10 cellular contexts compared by ENCODE assay signal in genomic region chr19:55112781-55113569, GRCh38. TPM values are rescaled to one million over a fixed set of nuclear protein-coding genes. Genes with fewer than 3 reads are reported as not detected.
DNase-seq lines count a peak whose midpoint lies in the region; ATAC-seq and TF ChIP-seq lines count a peak whose summit lies in the region.
"Had no signal": no experiment of that assay in that cellular context is flagged by ENCODE, and none has a peak within 500 bp of the region (broad histone marks: within the 10 kb centered on the region; RNA-seq: fewer than 3 reads in every experiment).

No MANE protein-coding gene starts in this region.

- H3K4me3 Mint-ChIP-seq in neural progenitor cell = peak overlapping the region; percentile 74

- H3K27ac Mint-ChIP-seq in neural progenitor cell = peak overlapping the region; percentile 86
- H3K27ac Mint-ChIP-seq: activated naive CD4-positive, alpha-beta T cell treated with anti-CD3 and anti-CD28 coated beads, Interleukin-2, amount 50 U/mL, for 72 hours had no signal

- no peak overlapping the region for H2BK5ac ChIP-seq in IMR-90 (ENCODE audit: low read depth, low read length, poor library complexity, severe bottlenecking)

- H3K4ac ChIP-seq in IMR-90 (ENCODE audit: low read depth, low read length) = no peak overlapping the region

- H2AK5ac ChIP-seq in IMR-90 (ENCODE audit: low read depth, low read length) = no peak overlapping the region

- H3K27me3 ChIP-seq in IMR-90 (ENCODE audit: control insufficient read depth, insufficient read depth, low read length) (no peaks in the 10 kb centered on the region), esophagus (ENCODE audit: control insufficient read depth in 1 of 2, insufficient read depth in 2 of 2, low read length in 2 of 2) (no peaks in the 10 kb centered on the region), neural progenitor cell (no peaks in the 10 kb centered on the region)

- no peak for ATAC-seq in IMR-90 (ENCODE audit: low read depth)
- ATAC-seq in GM21423 (IDR thresholded peaks at IDR 0.05; ENCODE audit: unreplicated experiment) = no peak
- ATAC-seq in GM21737 (IDR thresholded peaks at IDR 0.05; ENCODE audit: unreplicated experiment) = no peak
- ATAC-seq: activated naive CD4-positive, alpha-beta T cell treated with anti-CD3 and anti-CD28 coated beads, Interleukin-2, amount 50 U/mL, for 72 hours had no signal

- H3F3A ChIP-seq in neural progenitor cell (ENCODE audit: low read depth) = peaks cover 7% of the 10 kb centered on the region

- H2BK20ac ChIP-seq in IMR-90 (ENCODE audit: low read depth, low read length) = no peak overlapping the region

- H3K79me1 ChIP-seq in IMR-90 (ENCODE audit: low read depth in 1 of 2, low read length in 2 of 2) = peaks cover 19 to 71% of the 10 kb centered on the region in 2 experiments

- peaks cover 3% of the 10 kb centered on the region for H3K9me1 ChIP-seq in IMR-90 (ENCODE audit: insufficient read depth, low read length)

- no peak overlapping the region for H3K56ac ChIP-seq in IMR-90 (ENCODE audit: extremely low read depth, insufficient read depth, low read length)

- H3K9me3 ChIP-seq in IMR-90 (ENCODE audit: control insufficient read depth, insufficient read depth, low read length) (no peaks in the 10 kb centered on the region), esophagus (ENCODE audit: control insufficient read depth in 2 of 2, insufficient read depth in 1 of 2, low read depth in 1 of 2, low read length in 1 of 2) (no peaks in the 10 kb centered on the region), neural progenitor cell (ENCODE audit: low read depth) (no peaks in the 10 kb centered on the region)

- POLR2A ChIA-PET in IMR-90 (lab: Charles Lee; ENCODE audit: unreplicated experiment) = no interaction called here

- no peaks in the 10 kb centered on the region for H3K9me3 Mint-ChIP-seq in neural progenitor cell
- H3K9me3 Mint-ChIP-seq: activated naive CD4-positive, alpha-beta T cell treated with anti-CD3 and anti-CD28 coated beads, Interleukin-2, amount 50 U/mL, for 72 hours had no signal

- no peak overlapping the region for H2BK15ac ChIP-seq in IMR-90 (ENCODE audit: low read depth, low read length)

- H3K9ac ChIP-seq in IMR-90 (ENCODE audit: low read depth, low read length) (no peak overlapping the region), neural progenitor cell (no peak overlapping the region)

- peaks cover 56% of the 10 kb centered on the region for H3K79me2 ChIP-seq in neural progenitor cell (ENCODE audit: low read depth)

- H3K4me3 ChIP-seq in IMR-90 (ENCODE audit: insufficient read depth, low read depth, low read length) (no peak overlapping the region), esophagus (ENCODE audit: low read depth in 1 of 2, low read length in 2 of 2) (no peak overlapping the region), neural progenitor cell (no peak overlapping the region)

- CTCF ChIA-PET in IMR-90 (lab: Yijun Ruan, JAX) = interaction anchor here (0.6 kb wide), 1 partner anchor 25 kb away, joined by 3 read pairs; no protein-coding TSS in a partner anchor

- TF ChIP-seq RAD21 in IMR-90 (IDR thresholded peaks at IDR 0.05; ENCODE audit: low read length) = no peak

- 95% methylated on average over 7 of the region's 23 CpGs; no CpG with 5 or more reads in 1 of the 2 experiments for WGBS in IMR-90 (ENCODE audit: extremely low coverage in 2 of 2, insufficient read length in 1 of 2), 2 experiments
- WGBS in esophagus, 2 donors = 64 to 68% methylated on average over 23 of the region's 23 CpGs

- H2BK120ac ChIP-seq in IMR-90 (ENCODE audit: low read depth, low read length) = no peak overlapping the region

- peaks cover 11% of the 10 kb centered on the region for H3K36me3 Mint-ChIP-seq in neural progenitor cell

- DNase-seq in ACHN = peak; percentile 62
- DNase-seq in IMR-90 = no peak
- no peak for DNase-seq in neural progenitor cell (ENCODE audit: low spot score)
- DNase-seq in cerebellum (ENCODE audit: low spot score) = no peak
- no peak for DNase-seq in dermis blood vessel endothelial cell
- DNase-seq: NCI-H345 had no signal

- H4K8ac ChIP-seq in IMR-90 (ENCODE audit: low read depth in 2 of 2, low read length in 2 of 2) = no peak overlapping the region

- intact Hi-C loops in IMR-90 (cut with micrococcal nuclease) = no loop called here

- peak overlapping the region; percentile 73 for H2AK9ac ChIP-seq in IMR-90 (replicated peaks; ENCODE audit: low read depth, low read length, poor library complexity)

- TF ChIP-seq CTCF in IMR-90 (conservative IDR thresholded peaks at IDR 0.05; ENCODE audit: low read depth, low read length) (no peak), neural progenitor cell (IDR thresholded peaks at IDR 0.05) (no peak)

- H3K27me3 Mint-ChIP-seq in neural progenitor cell (ENCODE audit: insufficient read depth, low read depth) = peaks cover 9% of the 10 kb centered on the region

- H3K36me3 ChIP-seq in IMR-90 (ENCODE audit: control insufficient read depth, insufficient read depth, low read length) (peaks cover 22% of the 10 kb centered on the region), esophagus (ENCODE audit: control insufficient read depth in 2 of 2, insufficient read depth in 2 of 2, low read length in 1 of 2) (peaks cover 0 to 23% of the 10 kb centered on the region in 2 donors), neural progenitor cell (no peaks in the 10 kb centered on the region)

- H3K23ac ChIP-seq in IMR-90 (ENCODE audit: low read depth, low read length) = no peak overlapping the region

- no peak overlapping the region for H4K5ac ChIP-seq in IMR-90 (ENCODE audit: low read depth, low read length)

- H3K4me2 ChIP-seq in IMR-90 (ENCODE audit: low read depth, low read length) = no peak overlapping the region
- no peak overlapping the region for H3K4me2 ChIP-seq in neural progenitor cell

- dilution Hi-C loops in IMR-90 (cut with HindIII; ENCODE audit: low sequenced_read_pairs, unreplicated experiment) = no loop called here

- no TSS peak for BruUV-seq in IMR-90 (replicated peaks; lab: Mats Ljungman, UMichigan)

- H3K4me1 Mint-ChIP-seq in neural progenitor cell = peaks cover 36% of the 10 kb centered on the region

- H3K4me1 ChIP-seq in IMR-90 (ENCODE audit: control insufficient read depth, insufficient read depth, low read length) (peaks cover 13% of the 10 kb centered on the region), esophagus (ENCODE audit: control insufficient read depth in 2 of 2, insufficient read depth in 2 of 2, low read length in 1 of 2) (peaks cover 11 to 22% of the 10 kb centered on the region in 2 donors), neural progenitor cell (peaks cover 5% of the 10 kb centered on the region)

- no peak overlapping the region for H4K91ac ChIP-seq in IMR-90 (ENCODE audit: insufficient read depth, low read depth, low read length)

- H3K18ac ChIP-seq in IMR-90 (ENCODE audit: low read depth, low read length) = no peak overlapping the region

- H3K14ac ChIP-seq in IMR-90 (replicated peaks; ENCODE audit: low read depth, low read length) = no peak overlapping the region

- no peak overlapping the region for H2AFZ ChIP-seq in IMR-90 (replicated peaks; ENCODE audit: low read length, poor library complexity)
- no peak overlapping the region for H2AFZ ChIP-seq in neural progenitor cell (replicated peaks)

- H4K20me1 ChIP-seq in IMR-90 (ENCODE audit: insufficient read depth, low read length) (peaks cover 73% of the 10 kb centered on the region), neural progenitor cell (ENCODE audit: low read depth) (peaks cover 71% of the 10 kb centered on the region)

- in situ Hi-C loops in ACHN (cut with HindIII; ENCODE audit: low pct_ligation_motif_present, low pct_unique_long_range_greater_than_20kb, low sequenced_read_pairs) = no loop called here
- in situ Hi-C loops in IMR-90 (cut with MboI; ENCODE audit: low sequenced_read_pairs) = loop anchor here (25.0 kb wide), 1 partner anchor 524 kb away; the partner anchor contains the start of genes CCDC106, ZNF580 and ZNF581

- H3K27ac ChIP-seq in IMR-90 (ENCODE audit: insufficient read depth, low read length) = no peak overlapping the region
- H3K27ac ChIP-seq in esophagus (ENCODE audit: low read depth in 2 of 2, low read length in 1 of 2) = peak overlapping the region; percentile 78 to 86
- no peak overlapping the region for H3K27ac ChIP-seq in neural progenitor cell

- TF ChIP-seq POLR2A in IMR-90 (IDR thresholded peaks at IDR 0.05; ENCODE audit: low read depth, low read length) = no peak

RNA-seq across cellular contexts. Expression of gene PPP1R12C, which starts 4.5 kb away (rescaled TPM):
- 21.1 and 21.5 TPM in 2 replicates for total RNA-seq in IMR-90 (2012; rRNA removed)
- 81.4 and 104 TPM in 2 replicates for polyA plus RNA-seq in IMR-90 (2012; rRNA removed)
- 43.7 and 62.1 TPM in 2 replicates for polyA plus RNA-seq in IMR-90 (2012; cell fraction: cytosol; rRNA removed)
- polyA plus RNA-seq in IMR-90 (2012; cell fraction: nucleus; rRNA removed; ENCODE audit: low replicate concordance) = 542 and 869 TPM in 2 replicates
- polyA plus RNA-seq in esophagus = 100 to 1,000 TPM in 1 of 2 donors, 10 to 100 TPM in 1; 77.7 to 100 TPM
- 21.8 and 62.7 TPM in 2 replicates for total RNA-seq in neural progenitor cell (ENCODE audit: low replicate concordance)
- 14.0 TPM for total RNA-seq in cerebellum
- total RNA-seq in dermis blood vessel endothelial cell = 37.4 and 40.3 TPM in 2 replicates

RNA-seq across cellular contexts. Expression of gene TNNT1, which starts 36.0 kb away (rescaled TPM):
- 1.3 and 3.1 TPM in 2 replicates for total RNA-seq in IMR-90 (2012; rRNA removed)
- polyA plus RNA-seq in IMR-90 (2012; rRNA removed) = 2.5 and 2.6 TPM in 2 replicates
- 1.4 and 3.4 TPM in 2 replicates for polyA plus RNA-seq in IMR-90 (2012; cell fraction: cytosol; rRNA removed)
- 1.1 and 2.2 TPM in 2 replicates for polyA plus RNA-seq in IMR-90 (2012; cell fraction: nucleus; rRNA removed; ENCODE audit: low replicate concordance)
- polyA plus RNA-seq in esophagus = 10 to 100 TPM in 1 of 2 donors, 1 to 10 TPM in 1; 6.1 to 10.9 TPM
- total RNA-seq in neural progenitor cell (ENCODE audit: low replicate concordance) = 74.1 and 121 TPM in 2 replicates
- total RNA-seq in cerebellum = 1.00 TPM
- total RNA-seq in dermis blood vessel endothelial cell = 0.60 and 1.7 TPM in 2 replicates

RNA-seq across cellular contexts. Expression of gene EPS8L1, which starts 37.3 kb away (rescaled TPM):
- total RNA-seq in IMR-90 (2012; rRNA removed) = 0.90 and 1.9 TPM in 2 replicates
- polyA plus RNA-seq in IMR-90 (2012; rRNA removed) = 2.9 and 3.1 TPM in 2 replicates
- polyA plus RNA-seq in IMR-90 (2012; cell fraction: cytosol; rRNA removed) = 2.5 and 8.1 TPM in 2 replicates
- polyA plus RNA-seq in IMR-90 (2012; cell fraction: nucleus; rRNA removed; ENCODE audit: low replicate concordance) = 6.8 and 7.4 TPM in 2 replicates
- 1,000 to 10,000 TPM in 1 of 2 donors, 100 to 1,000 TPM in 1; 578 to 1,427 TPM for polyA plus RNA-seq in esophagus
- 7.0 and 17.5 TPM in 2 replicates for total RNA-seq in neural progenitor cell (ENCODE audit: low replicate concordance)
- total RNA-seq in cerebellum = 2.1 TPM
- total RNA-seq in dermis blood vessel endothelial cell = 12.6 and 15.6 TPM in 2 replicates

RNA-seq across cellular contexts. Expression of gene TNNI3, which starts 44.6 kb away (rescaled TPM):
- total RNA-seq in IMR-90 (2012; rRNA removed) = not detected in 2 replicates
- not detected in 2 replicates for polyA plus RNA-seq in IMR-90 (2012; rRNA removed)
- polyA plus RNA-seq in IMR-90 (2012; cell fraction: cytosol; rRNA removed) = 0.09 and 0.24 TPM in 2 replicates
- 0.26 and 0.28 TPM in 2 replicates for polyA plus RNA-seq in IMR-90 (2012; cell fraction: nucleus; rRNA removed; ENCODE audit: low replicate concordance)
- 1 to 10 TPM; 1.0 to 2.6 TPM for polyA plus RNA-seq in esophagus
- 22.2 and 41.0 TPM in 2 replicates for total RNA-seq in neural progenitor cell (ENCODE audit: low replicate concordance)
- 0.36 TPM for total RNA-seq in cerebellum
- total RNA-seq in dermis blood vessel endothelial cell = not detected in 2 replicates
- total RNA-seq: activated naive CD4-positive, alpha-beta T cell treated with anti-CD3 and anti-CD28 coated beads, Interleukin-2, amount 50 U/mL, for 72 hours had no signal

RNA-seq across cellular contexts. Expression of gene RDH13, which starts 50.0 kb away (rescaled TPM):
- total RNA-seq in IMR-90 (2012; rRNA removed) = 7.5 and 8.3 TPM in 2 replicates
- 6.9 and 7.8 TPM in 2 replicates for polyA plus RNA-seq in IMR-90 (2012; rRNA removed)
- polyA plus RNA-seq in IMR-90 (2012; cell fraction: cytosol; rRNA removed) = 4.2 and 7.7 TPM in 2 replicates
- 14.8 and 17.0 TPM in 2 replicates for polyA plus RNA-seq in IMR-90 (2012; cell fraction: nucleus; rRNA removed; ENCODE audit: low replicate concordance)
- polyA plus RNA-seq in esophagus = 10 to 100 TPM; 32.5 to 60.6 TPM
- total RNA-seq in neural progenitor cell (ENCODE audit: low replicate concordance) = 9.0 and 9.4 TPM in 2 replicates
- total RNA-seq in cerebellum = 21.4 TPM
- total RNA-seq in dermis blood vessel endothelial cell = 18.4 and 20.8 TPM in 2 replicates

Comparison
In these comparisons a context has a peak if more than half of its experiments do, and no peak if none do; other contexts are left out.
1. H3K27ac ChIP-seq: peak in esophagus (2 of 2); none in IMR-90 (single experiment) and neural progenitor cell (single experiment).
2. RNA of gene TNNT1, which starts 36.0 kb away (total RNA-seq): 74.1 to 121 TPM in neural progenitor cell; 0.60 to 1.7 TPM in dermis blood vessel endothelial cell, 1.3 to 3.1 TPM in IMR-90 and 1.00 TPM in cerebellum (single experiment); every median in the first group is over 10 times any median in the second.